In the genomic region with DNA sequence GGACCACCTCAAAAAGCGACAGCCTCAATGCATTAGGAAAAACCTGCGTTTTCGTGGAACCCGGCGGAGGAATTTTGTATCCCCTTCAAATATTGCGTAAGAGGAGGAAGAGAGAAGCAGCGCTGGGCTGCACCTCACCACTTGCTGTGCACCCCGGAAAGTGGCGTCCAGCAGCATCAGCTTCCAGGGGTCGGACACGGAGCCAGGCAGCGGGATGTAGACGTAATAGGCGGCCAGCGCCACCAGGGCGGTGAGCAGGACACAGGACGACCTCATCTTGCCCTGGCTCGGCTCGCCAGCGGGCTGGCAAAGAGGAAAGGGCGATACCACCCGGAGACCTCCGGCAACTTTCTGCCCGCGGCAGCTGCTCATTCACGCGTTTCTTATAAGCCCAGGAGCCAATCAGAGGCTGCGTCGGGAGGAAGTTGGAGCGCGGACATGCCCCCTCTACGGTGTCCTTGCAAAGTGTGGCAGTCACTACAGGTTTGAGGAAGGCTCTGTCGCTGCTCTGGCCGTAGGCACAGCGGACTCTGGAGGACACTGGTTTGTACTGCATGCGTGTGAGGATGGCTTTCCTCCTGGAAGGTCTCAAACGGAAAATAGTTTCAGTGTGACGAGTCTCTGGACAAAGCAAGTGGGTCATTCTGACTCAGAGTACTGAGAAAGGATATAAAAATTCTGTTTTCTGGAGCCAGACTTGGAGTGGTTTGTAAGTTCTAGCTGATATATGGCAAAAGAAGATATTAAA, we compare ENCODE assay signal across 1 cellular context.
TF ChIP-seq lines count a peak whose summit lies in the region.

A gene with protein sequence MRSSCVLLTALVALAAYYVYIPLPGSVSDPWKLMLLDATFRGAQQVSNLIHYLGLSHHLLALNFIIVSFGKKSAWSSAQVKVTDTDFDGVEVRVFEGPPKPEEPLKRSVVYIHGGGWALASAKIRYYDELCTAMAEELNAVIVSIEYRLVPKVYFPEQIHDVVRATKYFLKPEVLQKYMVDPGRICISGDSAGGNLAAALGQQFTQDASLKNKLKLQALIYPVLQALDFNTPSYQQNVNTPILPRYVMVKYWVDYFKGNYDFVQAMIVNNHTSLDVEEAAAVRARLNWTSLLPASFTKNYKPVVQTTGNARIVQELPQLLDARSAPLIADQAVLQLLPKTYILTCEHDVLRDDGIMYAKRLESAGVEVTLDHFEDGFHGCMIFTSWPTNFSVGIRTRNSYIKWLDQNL (minus strand): TSS at position 359 of the 748 bp plus-strand sequence. CDS start 83 bp downstream, at position 276.

TF ChIP-seq in HepG2, 621 proteins besides CTCF, POLR2A, EP300 and RAD21 (continued from another document and continues in another):
- TF ChIP-seq, protein P1, sequence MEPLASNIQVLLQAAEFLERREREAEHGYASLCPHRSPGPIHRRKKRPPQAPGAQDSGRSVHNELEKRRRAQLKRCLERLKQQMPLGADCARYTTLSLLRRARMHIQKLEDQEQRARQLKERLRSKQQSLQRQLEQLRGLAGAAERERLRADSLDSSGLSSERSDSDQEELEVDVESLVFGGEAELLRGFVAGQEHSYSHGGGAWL (CRISPR knock-in tag; IDR thresholded peaks at IDR 0.05) = peak; percentile 77
- TF ChIP-seq RELA (CRISPR knock-in tag; IDR thresholded peaks at IDR 0.05) (peak; percentile 25; the same call in 1 of the 2 replicates), ZNF143 (CRISPR knock-in tag; IDR thresholded peaks at IDR 0.05) (peak; percentile 22; the same call in 1 of the 2 replicates), HES4 (CRISPR knock-in tag; IDR thresholded peaks at IDR 0.05; ENCODE audit: borderline replicate concordance) (0 out of 2 replicates have a peak, but pooled peaks have one; percentile 76), CEBPG (CRISPR knock-in tag; IDR thresholded peaks at IDR 0.05) (peak; percentile 82), AGO1 (IDR thresholded peaks at IDR 0.05; ENCODE audit: low read depth, low read length, poor library complexity, severe bottlenecking) (no peak), PRPF4 (IDR thresholded peaks at IDR 0.05; ENCODE audit: low read depth, low read length, poor library complexity, severe bottlenecking) (no peak), RBFOX2 (IDR thresholded peaks at IDR 0.05; ENCODE audit: low read depth, low read length) (peak; percentile 85), MAF1 (CRISPR knock-in tag; IDR thresholded peaks at IDR 0.05; ENCODE audit: borderline replicate concordance) (peak; percentile 28; the same call in 1 of the 2 replicates), TMF1 (CRISPR knock-in tag; IDR thresholded peaks at IDR 0.05; ENCODE audit: low read depth) (0 out of 2 replicates have a peak, but pooled peaks have one; percentile 25), ZNF326 (CRISPR knock-in tag; IDR thresholded peaks at IDR 0.05; ENCODE audit: borderline replicate concordance) (no peak), ATF7 (IDR thresholded peaks at IDR 0.05) (no peak), ATF7 (CRISPR knock-in tag; IDR thresholded peaks at IDR 0.05) (no peak; the same call in 1 of the 2 replicates), ARNT2 (CRISPR knock-in tag; IDR thresholded peaks at IDR 0.05; ENCODE audit: low read depth) (no peak; the same call in 1 of the 2 replicates), HDAC1 (CRISPR knock-in tag; IDR thresholded peaks at IDR 0.05) (peak; percentile 61), ZMYM4 (CRISPR knock-in tag; IDR thresholded peaks at IDR 0.05) (peak; percentile 95), ZFY (CRISPR knock-in tag; IDR thresholded peaks at IDR 0.05) (peak; percentile 39; the same call in 1 of the 2 replicates), FOXJ3 (CRISPR knock-in tag; IDR thresholded peaks at IDR 0.05; ENCODE audit: borderline replicate concordance) (peak; percentile 49; the same call in 1 of the 2 replicates), PHF21A (CRISPR knock-in tag; IDR thresholded peaks at IDR 0.05) (peak; percentile 68; the same call in 1 of the 2 replicates), ZNF24 (IDR thresholded peaks at IDR 0.05) (no peak), TBP (CRISPR knock-in tag; IDR thresholded peaks at IDR 0.05) (0 out of 2 replicates have a peak, but pooled peaks have one; percentile 70), MTA1 (CRISPR knock-in tag; IDR thresholded peaks at IDR 0.05; ENCODE audit: borderline replicate concordance) (peak; percentile 28; the same call in 1 of the 2 replicates), KLF13 (CRISPR knock-in tag; IDR thresholded peaks at IDR 0.05) (no peak), ZNF501 (CRISPR knock-in tag; IDR thresholded peaks at IDR 0.05) (0 out of 2 replicates have a peak, but pooled peaks have one; percentile 73), ZNF17 (CRISPR knock-in tag; IDR thresholded peaks at IDR 0.05) (no peak), ZNF615 (CRISPR knock-in tag; IDR thresholded peaks at IDR 0.05; ENCODE audit: borderline replicate concordance) (no peak), SALL1 (CRISPR knock-in tag; IDR thresholded peaks at IDR 0.05) (peak; percentile 93), HNF4A (CRISPR knock-in tag; IDR thresholded peaks at IDR 0.05) (no peak; the same call in 1 of the 2 replicates), ELF1 (CRISPR knock-in tag; IDR thresholded peaks at IDR 0.05) (no peak; the same call in 1 of the 2 replicates), ZNF136 (CRISPR knock-in tag; IDR thresholded peaks at IDR 0.05; ENCODE audit: low read depth) (0 out of 2 replicates have a peak, but pooled peaks have one; percentile 77), SRY (CRISPR knock-in tag; IDR thresholded peaks at IDR 0.05) (peak; percentile 71; the same call in 1 of the 2 replicates), HIVEP1 (CRISPR knock-in tag; IDR thresholded peaks at IDR 0.05) (0 out of 2 replicates have a peak, but pooled peaks have one; percentile 25), ZEB1 (IDR thresholded peaks at IDR 0.05; ENCODE audit: insufficient replicate concordance, low read depth) (no peak)
- TF ChIP-seq, protein P2, sequence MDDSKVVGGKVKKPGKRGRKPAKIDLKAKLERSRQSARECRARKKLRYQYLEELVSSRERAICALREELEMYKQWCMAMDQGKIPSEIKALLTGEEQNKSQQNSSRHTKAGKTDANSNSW (CRISPR knock-in tag; IDR thresholded peaks at IDR 0.05; ENCODE audit: borderline replicate concordance) = 0 out of 2 replicates have a peak, but pooled peaks have one; percentile 71
- TF ChIP-seq, protein P3, sequence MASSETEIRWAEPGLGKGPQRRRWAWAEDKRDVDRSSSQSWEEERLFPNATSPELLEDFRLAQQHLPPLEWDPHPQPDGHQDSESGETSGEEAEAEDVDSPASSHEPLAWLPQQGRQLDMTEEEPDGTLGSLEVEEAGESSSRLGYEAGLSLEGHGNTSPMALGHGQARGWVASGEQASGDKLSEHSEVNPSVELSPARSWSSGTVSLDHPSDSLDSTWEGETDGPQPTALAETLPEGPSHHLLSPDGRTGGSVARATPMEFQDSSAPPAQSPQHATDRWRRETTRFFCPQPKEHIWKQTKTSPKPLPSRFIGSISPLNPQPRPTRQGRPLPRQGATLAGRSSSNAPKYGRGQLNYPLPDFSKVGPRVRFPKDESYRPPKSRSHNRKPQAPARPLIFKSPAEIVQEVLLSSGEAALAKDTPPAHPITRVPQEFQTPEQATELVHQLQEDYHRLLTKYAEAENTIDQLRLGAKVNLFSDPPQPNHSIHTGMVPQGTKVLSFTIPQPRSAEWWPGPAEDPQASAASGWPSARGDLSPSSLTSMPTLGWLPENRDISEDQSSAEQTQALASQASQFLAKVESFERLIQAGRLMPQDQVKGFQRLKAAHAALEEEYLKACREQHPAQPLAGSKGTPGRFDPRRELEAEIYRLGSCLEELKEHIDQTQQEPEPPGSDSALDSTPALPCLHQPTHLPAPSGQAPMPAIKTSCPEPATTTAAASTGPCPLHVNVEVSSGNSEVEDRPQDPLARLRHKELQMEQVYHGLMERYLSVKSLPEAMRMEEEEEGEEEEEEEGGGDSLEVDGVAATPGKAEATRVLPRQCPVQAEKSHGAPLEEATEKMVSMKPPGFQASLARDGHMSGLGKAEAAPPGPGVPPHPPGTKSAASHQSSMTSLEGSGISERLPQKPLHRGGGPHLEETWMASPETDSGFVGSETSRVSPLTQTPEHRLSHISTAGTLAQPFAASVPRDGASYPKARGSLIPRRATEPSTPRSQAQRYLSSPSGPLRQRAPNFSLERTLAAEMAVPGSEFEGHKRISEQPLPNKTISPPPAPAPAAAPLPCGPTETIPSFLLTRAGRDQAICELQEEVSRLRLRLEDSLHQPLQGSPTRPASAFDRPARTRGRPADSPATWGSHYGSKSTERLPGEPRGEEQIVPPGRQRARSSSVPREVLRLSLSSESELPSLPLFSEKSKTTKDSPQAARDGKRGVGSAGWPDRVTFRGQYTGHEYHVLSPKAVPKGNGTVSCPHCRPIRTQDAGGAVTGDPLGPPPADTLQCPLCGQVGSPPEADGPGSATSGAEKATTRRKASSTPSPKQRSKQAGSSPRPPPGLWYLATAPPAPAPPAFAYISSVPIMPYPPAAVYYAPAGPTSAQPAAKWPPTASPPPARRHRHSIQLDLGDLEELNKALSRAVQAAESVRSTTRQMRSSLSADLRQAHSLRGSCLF (CRISPR knock-in tag; IDR thresholded peaks at IDR 0.05; ENCODE audit: borderline replicate concordance) = no peak
- TF ChIP-seq, protein P4, sequence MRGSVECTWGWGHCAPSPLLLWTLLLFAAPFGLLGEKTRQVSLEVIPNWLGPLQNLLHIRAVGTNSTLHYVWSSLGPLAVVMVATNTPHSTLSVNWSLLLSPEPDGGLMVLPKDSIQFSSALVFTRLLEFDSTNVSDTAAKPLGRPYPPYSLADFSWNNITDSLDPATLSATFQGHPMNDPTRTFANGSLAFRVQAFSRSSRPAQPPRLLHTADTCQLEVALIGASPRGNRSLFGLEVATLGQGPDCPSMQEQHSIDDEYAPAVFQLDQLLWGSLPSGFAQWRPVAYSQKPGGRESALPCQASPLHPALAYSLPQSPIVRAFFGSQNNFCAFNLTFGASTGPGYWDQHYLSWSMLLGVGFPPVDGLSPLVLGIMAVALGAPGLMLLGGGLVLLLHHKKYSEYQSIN (CRISPR knock-in tag; IDR thresholded peaks at IDR 0.05; ENCODE audit: borderline replicate concordance) = no peak
- TF ChIP-seq, protein P5, sequence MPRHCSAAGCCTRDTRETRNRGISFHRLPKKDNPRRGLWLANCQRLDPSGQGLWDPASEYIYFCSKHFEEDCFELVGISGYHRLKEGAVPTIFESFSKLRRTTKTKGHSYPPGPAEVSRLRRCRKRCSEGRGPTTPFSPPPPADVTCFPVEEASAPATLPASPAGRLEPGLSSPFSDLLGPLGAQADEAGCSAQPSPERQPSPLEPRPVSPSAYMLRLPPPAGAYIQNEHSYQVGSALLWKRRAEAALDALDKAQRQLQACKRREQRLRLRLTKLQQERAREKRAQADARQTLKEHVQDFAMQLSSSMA (CRISPR knock-in tag; IDR thresholded peaks at IDR 0.05) = peak; percentile 98
- TF ChIP-seq, protein P6, sequence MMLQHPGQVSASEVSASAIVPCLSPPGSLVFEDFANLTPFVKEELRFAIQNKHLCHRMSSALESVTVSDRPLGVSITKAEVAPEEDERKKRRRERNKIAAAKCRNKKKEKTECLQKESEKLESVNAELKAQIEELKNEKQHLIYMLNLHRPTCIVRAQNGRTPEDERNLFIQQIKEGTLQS (CRISPR knock-in tag; IDR thresholded peaks at IDR 0.05) = 0 out of 2 replicates have a peak, but pooled peaks have one; percentile 21
- TF ChIP-seq, protein P7, sequence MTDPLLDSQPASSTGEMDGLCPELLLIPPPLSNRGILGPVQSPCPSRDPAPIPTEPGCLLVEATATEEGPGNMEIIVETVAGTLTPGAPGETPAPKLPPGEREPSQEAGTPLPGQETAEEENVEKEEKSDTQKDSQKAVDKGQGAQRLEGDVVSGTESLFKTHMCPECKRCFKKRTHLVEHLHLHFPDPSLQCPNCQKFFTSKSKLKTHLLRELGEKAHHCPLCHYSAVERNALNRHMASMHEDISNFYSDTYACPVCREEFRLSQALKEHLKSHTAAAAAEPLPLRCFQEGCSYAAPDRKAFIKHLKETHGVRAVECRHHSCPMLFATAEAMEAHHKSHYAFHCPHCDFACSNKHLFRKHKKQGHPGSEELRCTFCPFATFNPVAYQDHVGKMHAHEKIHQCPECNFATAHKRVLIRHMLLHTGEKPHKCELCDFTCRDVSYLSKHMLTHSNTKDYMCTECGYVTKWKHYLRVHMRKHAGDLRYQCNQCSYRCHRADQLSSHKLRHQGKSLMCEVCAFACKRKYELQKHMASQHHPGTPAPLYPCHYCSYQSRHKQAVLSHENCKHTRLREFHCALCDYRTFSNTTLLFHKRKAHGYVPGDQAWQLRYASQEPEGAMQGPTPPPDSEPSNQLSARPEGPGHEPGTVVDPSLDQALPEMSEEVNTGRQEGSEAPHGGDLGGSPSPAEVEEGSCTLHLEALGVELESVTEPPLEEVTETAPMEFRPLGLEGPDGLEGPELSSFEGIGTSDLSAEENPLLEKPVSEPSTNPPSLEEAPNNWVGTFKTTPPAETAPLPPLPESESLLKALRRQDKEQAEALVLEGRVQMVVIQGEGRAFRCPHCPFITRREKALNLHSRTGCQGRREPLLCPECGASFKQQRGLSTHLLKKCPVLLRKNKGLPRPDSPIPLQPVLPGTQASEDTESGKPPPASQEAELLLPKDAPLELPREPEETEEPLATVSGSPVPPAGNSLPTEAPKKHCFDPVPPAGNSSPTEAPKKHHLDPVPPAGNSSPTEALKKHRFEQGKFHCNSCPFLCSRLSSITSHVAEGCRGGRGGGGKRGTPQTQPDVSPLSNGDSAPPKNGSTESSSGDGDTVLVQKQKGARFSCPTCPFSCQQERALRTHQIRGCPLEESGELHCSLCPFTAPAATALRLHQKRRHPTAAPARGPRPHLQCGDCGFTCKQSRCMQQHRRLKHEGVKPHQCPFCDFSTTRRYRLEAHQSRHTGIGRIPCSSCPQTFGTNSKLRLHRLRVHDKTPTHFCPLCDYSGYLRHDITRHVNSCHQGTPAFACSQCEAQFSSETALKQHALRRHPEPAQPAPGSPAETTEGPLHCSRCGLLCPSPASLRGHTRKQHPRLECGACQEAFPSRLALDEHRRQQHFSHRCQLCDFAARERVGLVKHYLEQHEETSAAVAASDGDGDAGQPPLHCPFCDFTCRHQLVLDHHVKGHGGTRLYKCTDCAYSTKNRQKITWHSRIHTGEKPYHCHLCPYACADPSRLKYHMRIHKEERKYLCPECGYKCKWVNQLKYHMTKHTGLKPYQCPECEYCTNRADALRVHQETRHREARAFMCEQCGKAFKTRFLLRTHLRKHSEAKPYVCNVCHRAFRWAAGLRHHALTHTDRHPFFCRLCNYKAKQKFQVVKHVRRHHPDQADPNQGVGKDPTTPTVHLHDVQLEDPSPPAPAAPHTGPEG (CRISPR knock-in tag; IDR thresholded peaks at IDR 0.05) = no peak
- TF ChIP-seq, protein P8, sequence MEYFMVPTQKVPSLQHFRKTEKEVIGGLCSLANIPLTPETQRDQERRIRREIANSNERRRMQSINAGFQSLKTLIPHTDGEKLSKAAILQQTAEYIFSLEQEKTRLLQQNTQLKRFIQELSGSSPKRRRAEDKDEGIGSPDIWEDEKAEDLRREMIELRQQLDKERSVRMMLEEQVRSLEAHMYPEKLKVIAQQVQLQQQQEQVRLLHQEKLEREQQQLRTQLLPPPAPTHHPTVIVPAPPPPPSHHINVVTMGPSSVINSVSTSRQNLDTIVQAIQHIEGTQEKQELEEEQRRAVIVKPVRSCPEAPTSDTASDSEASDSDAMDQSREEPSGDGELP (IDR thresholded peaks at IDR 0.05; ENCODE audit: borderline replicate concordance, low read depth) = peak; percentile 66
- TF ChIP-seq, protein P9, sequence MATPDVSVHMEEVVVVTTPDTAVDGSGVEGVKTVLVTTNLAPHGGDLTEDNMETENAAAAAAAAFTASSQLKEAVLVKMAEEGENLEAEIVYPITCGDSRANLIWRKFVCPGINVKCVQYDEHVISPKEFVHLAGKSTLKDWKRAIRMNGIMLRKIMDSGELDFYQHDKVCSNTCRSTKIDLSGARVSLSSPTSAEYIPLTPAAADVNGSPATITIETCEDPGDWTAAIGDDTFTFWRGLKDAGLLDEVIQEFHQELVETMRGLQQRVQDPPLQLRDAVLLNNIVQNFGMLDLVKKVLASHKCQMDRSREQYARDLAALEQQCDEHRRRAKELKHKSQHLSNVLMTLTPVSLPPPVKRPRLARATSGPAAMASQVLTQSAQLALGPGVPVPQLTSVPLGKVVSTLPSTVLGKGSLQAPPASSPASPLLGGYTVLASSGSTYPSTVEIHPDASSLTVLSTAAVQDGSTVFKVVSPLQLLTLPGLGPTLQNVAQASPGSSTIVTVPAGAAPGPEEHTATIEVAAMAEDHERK (CRISPR knock-in tag; IDR thresholded peaks at IDR 0.05; ENCODE audit: low read depth) = peak; percentile 67; the same call in 1 of the 2 replicates
